ENCODE assay signal across 8 cellular contexts in genomic region chr11:61333638-61334433, GRCh38. TPM values are rescaled to one million over a fixed set of nuclear protein-coding genes. Genes with fewer than 3 reads are reported as not detected.
DNase-seq lines count a peak whose midpoint lies in the region; ATAC-seq, FAIRE-seq and TF ChIP-seq lines count a peak whose summit lies in the region.

No MANE protein-coding gene starts in this region.

- H3K9me3 ChIP-seq in heart right ventricle: no peaks in the 10 kb centered on the region
- no peaks in the 10 kb centered on the region for H3K9me3 ChIP-seq in thyroid gland

- WGBS in heart right ventricle, 2 donors: 41 to 42% methylated on average over 14 of the region's 14 CpGs
- 37 to 44% methylated on average over 14 of the region's 14 CpGs for WGBS in thyroid gland, 2 donors

- H3K27ac ChIP-seq in heart right ventricle (peak overlapping the region; percentile 67 to 96 (median 92)), thyroid gland (peak overlapping the region; percentile 66 to 87 (median 79))

- intact Hi-C loops in heart right ventricle (cut with DNase I) (loop anchor here in 8 of 10 donors (1.0 to 10.0 kb wide), 8 partner anchors 27 to 101 kb away; partner anchors contain the start of genes CYB561A3 (in 1 of the 8), SDHAF2 (in 1 of the 8), TMEM138 (in 1 of the 8) and TMEM216 (in 1 of the 8)), Right ventricle myocardium superior (cut with DNase I) (no loop called here), thyroid gland (cut with DNase I) (loop anchor here (10.0 kb wide), 1 partner anchor 79 kb away; no protein-coding TSS in a partner anchor)

- H3K4me3 ChIP-seq in heart right ventricle (peak overlapping the region; percentile 79 to 99 (median 95)), thyroid gland (replicated peaks in 1 of 3) (peak overlapping the region; percentile 93 to 99 (median 95))

- TF ChIP-seq CTCF in heart right ventricle (IDR thresholded peaks at IDR 0.05) (no peak), thyroid gland (IDR thresholded peaks at IDR 0.05) (no peak)

- H3K27ac Mint-ChIP-seq in activated naive CD8-positive, alpha-beta T cell treated with anti-CD3 and anti-CD28 coated beads, Interleukin-2, amount 10 ng/mL, durations not matched to agents 7 days and 5 days: peak overlapping the region; percentile 99

- peaks cover 54% of the 10 kb centered on the region for H3K4me1 Mint-ChIP-seq in activated naive CD8-positive, alpha-beta T cell treated with anti-CD3 and anti-CD28 coated beads, Interleukin-2, amount 10 ng/mL, durations not matched to agents 7 days and 5 days

- H3K27me3 Mint-ChIP-seq in activated naive CD8-positive, alpha-beta T cell treated with anti-CD3 and anti-CD28 coated beads, Interleukin-2, amount 10 ng/mL, durations not matched to agents 7 days and 5 days: no peaks in the 10 kb centered on the region

- TF ChIP-seq POLR2A in thyroid gland (IDR thresholded peaks at IDR 0.05): no peak

- no peaks in the 10 kb centered on the region for H3K9me3 Mint-ChIP-seq in activated naive CD8-positive, alpha-beta T cell treated with anti-CD3 and anti-CD28 coated beads, Interleukin-2, amount 10 ng/mL, durations not matched to agents 7 days and 5 days

- FAIRE-seq in HTR-8/SVneo (lab: Jason Lieb, UNC): no peak

- DNase-seq in heart right ventricle (no peak), Right ventricle myocardium superior (no peak), left lobe of liver (ENCODE audit: low spot score) (no peak), thyroid gland (no peak), kidney glomerular epithelial cell (lab: John Stamatoyannopoulos, UW) (no peak), HTR-8/SVneo (ENCODE audit: insufficient read length, low spot score) (no peak)
- no peak for DNase-seq in activated naive CD8-positive, alpha-beta T cell treated with anti-CD3 and anti-CD28 coated beads, Interleukin-2, amount 10 ng/mL, durations not matched to agents 7 days and 5 days

- peak overlapping the region; percentile 98 for H3K4me3 Mint-ChIP-seq in activated naive CD8-positive, alpha-beta T cell treated with anti-CD3 and anti-CD28 coated beads, Interleukin-2, amount 10 ng/mL, durations not matched to agents 7 days and 5 days

- H3K36me3 ChIP-seq in heart right ventricle (peaks cover 0 to 33% (median 7%) of the 10 kb centered on the region in 9 donors), thyroid gland (peaks cover 0 to 8% of the 10 kb centered on the region in 2 donors)

- H3K4me1 ChIP-seq in heart right ventricle (peaks cover 11 to 53% (median 44%) of the 10 kb centered on the region in 9 donors), thyroid gland (peaks cover 18 to 32% of the 10 kb centered on the region in 2 donors)

- ATAC-seq in heart right ventricle (peak in 1 of 8 donors; percentile 1), Right ventricle myocardium superior (ENCODE audit: poor library complexity) (no peak), left lobe of liver (peak; percentile 0), HG02840 (IDR thresholded peaks at IDR 0.05; ENCODE audit: low FRiP score, unreplicated experiment) (no peak)
- no peak for ATAC-seq in activated naive CD8-positive, alpha-beta T cell treated with anti-CD3 and anti-CD28 coated beads, Interleukin-2, amount 10 ng/mL, durations not matched to agents 7 days and 5 days (ENCODE audit: low read depth)

- H3K27me3 ChIP-seq in heart right ventricle: no peaks in the 10 kb centered on the region
- no peaks in the 10 kb centered on the region for H3K27me3 ChIP-seq in thyroid gland

- H3K36me3 Mint-ChIP-seq in activated naive CD8-positive, alpha-beta T cell treated with anti-CD3 and anti-CD28 coated beads, Interleukin-2, amount 10 ng/mL, durations not matched to agents 7 days and 5 days: peaks cover 8% of the 10 kb centered on the region

- POLR2A ChIA-PET in activated naive CD8-positive, alpha-beta T cell treated with anti-CD3 and anti-CD28 coated beads, Interleukin-2, amount 10 ng/mL, durations not matched to agents 7 days and 5 days (lab: Charles Lee): interaction anchor here (0.9 to 2.9 kb wide), 10 partner anchors 13 to 113 kb away, joined by 3 to 26 read pairs (median 6); partner anchors contain the start of genes CPSF7, CYB561A3, SDHAF2 and TMEM138

RNA-seq across cellular contexts. Expression of gene TKFC, which starts 0.8 kb away (rescaled TPM):
- 10 to 100 TPM; 13.9 to 26.1 (median 20.9) TPM for total RNA-seq in heart right ventricle
- polyA plus RNA-seq in heart right ventricle: 10 to 100 TPM; 11.8 to 12.1 TPM
- total RNA-seq in Right ventricle myocardium superior: 12.9 TPM
- total RNA-seq in activated naive CD8-positive, alpha-beta T cell treated with anti-CD3 and anti-CD28 coated beads, Interleukin-2, amount 10 ng/mL, durations not matched to agents 7 days and 5 days: 10 to 100 TPM; 31.5 to 34.3 TPM
- total RNA-seq in left lobe of liver: 176 TPM
- total RNA-seq in thyroid gland: 10 to 100 TPM; 27.0 to 62.8 (median 43.6) TPM

RNA-seq across cellular contexts. Expression of gene DDB1, which starts 0.9 kb away (rescaled TPM):
- 100 to 1,000 TPM; 101 to 147 (median 129) TPM for total RNA-seq in heart right ventricle
- polyA plus RNA-seq in heart right ventricle: 100 to 1,000 TPM in 1 of 2 donors, 10 to 100 TPM in 1; 59.0 to 147 TPM
- total RNA-seq in Right ventricle myocardium superior: 111 TPM
- total RNA-seq in activated naive CD8-positive, alpha-beta T cell treated with anti-CD3 and anti-CD28 coated beads, Interleukin-2, amount 10 ng/mL, durations not matched to agents 7 days and 5 days: 100 to 1,000 TPM; 168 to 181 TPM
- 105 TPM for total RNA-seq in left lobe of liver
- total RNA-seq in thyroid gland: 100 to 1,000 TPM; 132 to 211 (median 182) TPM

RNA-seq across cellular contexts. Expression of gene CYB561A3, which starts 27.8 kb away (rescaled TPM):
- total RNA-seq in heart right ventricle: 10 to 100 TPM in 5 of 10 donors, 1 to 10 TPM in 5; 6.0 to 18.6 (median 9.7) TPM
- polyA plus RNA-seq in heart right ventricle: 10 to 100 TPM; 10.5 to 11.8 TPM
- 14.2 TPM for total RNA-seq in Right ventricle myocardium superior
- total RNA-seq in activated naive CD8-positive, alpha-beta T cell treated with anti-CD3 and anti-CD28 coated beads, Interleukin-2, amount 10 ng/mL, durations not matched to agents 7 days and 5 days: 10 to 100 TPM; 43.6 to 44.7 TPM
- total RNA-seq in left lobe of liver: 37.9 TPM
- 10 to 100 TPM; 39.3 to 62.8 (median 49.7) TPM for total RNA-seq in thyroid gland

RNA-seq across cellular contexts. Expression of gene TMEM138, which starts 28.3 kb away (rescaled TPM):
- total RNA-seq in heart right ventricle (10 to 100 TPM; 14.4 to 25.9 (median 17.6) TPM), Right ventricle myocardium superior (17.7 TPM), left lobe of liver (23.7 TPM), thyroid gland (10 to 100 TPM; 25.3 to 37.1 (median 31.5) TPM)
- 10 to 100 TPM; 28.0 to 35.3 TPM for polyA plus RNA-seq in heart right ventricle
- total RNA-seq in activated naive CD8-positive, alpha-beta T cell treated with anti-CD3 and anti-CD28 coated beads, Interleukin-2, amount 10 ng/mL, durations not matched to agents 7 days and 5 days: 10 to 100 TPM; 53.4 to 57.7 TPM

RNA-seq across cellular contexts. Expression of gene VWCE, which starts 38.7 kb away (rescaled TPM):
- total RNA-seq in heart right ventricle: 1 to 10 TPM in 4 of 10 donors, under 1 TPM in 6; 0.47 to 2.2 (median 0.89) TPM
- 1 to 10 TPM in 1 of 2 donors, under 1 TPM in 1; 0.42 to 1.2 TPM for polyA plus RNA-seq in heart right ventricle
- total RNA-seq in Right ventricle myocardium superior: 0.73 TPM
- total RNA-seq in activated naive CD8-positive, alpha-beta T cell treated with anti-CD3 and anti-CD28 coated beads, Interleukin-2, amount 10 ng/mL, durations not matched to agents 7 days and 5 days: 1 to 10 TPM; 2.4 to 3.1 TPM
- 20.6 TPM for total RNA-seq in left lobe of liver
- 1 to 10 TPM in 2 of 4 donors, under 1 TPM in 2; 0.54 to 2.5 (median 1.0) TPM for total RNA-seq in thyroid gland
